Comparison of ENCODE assay signal across 14 cellular contexts in genomic region chr19:55667511-55667910, GRCh38. TPM values are rescaled to one million over a fixed set of nuclear protein-coding genes. Genes with fewer than 3 reads are reported as not detected.
DNase-seq lines count a peak whose midpoint lies in the region; FAIRE-seq and TF ChIP-seq lines count a peak whose summit lies in the region.
"Had no signal": no experiment of that assay in that cellular context is flagged by ENCODE, and none has a peak within 500 bp of the region (broad histone marks: within the 10 kb centered on the region; RNA-seq: fewer than 3 reads in every experiment).

No MANE protein-coding gene starts in this region.

- no peak overlapping the region for H3K56ac ChIP-seq in H9 (ENCODE audit: insufficient read length, low read depth, low read length)

- no peak overlapping the region for H3K4me2 ChIP-seq in H9 (ENCODE audit: insufficient read depth, insufficient read length, low read length)
- peak overlapping the region; percentile 51 for H3K4me2 ChIP-seq in PC-9

- no peak overlapping the region for H4K91ac ChIP-seq in H9 (ENCODE audit: insufficient read length, low read depth, low read length)

- no peak overlapping the region for H3K4me3 Mint-ChIP-seq in H9
- H3K4me3 Mint-ChIP-seq in CD8-positive, alpha-beta memory T cell: no peak overlapping the region

- no peak overlapping the region for H2BK20ac ChIP-seq in H9 (ENCODE audit: low read depth, low read length, poor library complexity, severe bottlenecking)

- H3T11ph ChIP-seq in H9 (ENCODE audit: low read length): no peak overlapping the region

- no peak overlapping the region for H4K5ac ChIP-seq in H9 (ENCODE audit: insufficient read length, low read depth, low read length)

- intact Hi-C loops in PC-9 (cut with micrococcal nuclease; ENCODE audit: unreplicated experiment): no loop called here

- H3K27me3 ChIP-seq in H9 (ENCODE audit: insufficient read depth, low read length) (no peaks in the 10 kb centered on the region), PC-9 (ENCODE audit: insufficient read depth, low read depth) (no peaks in the 10 kb centered on the region), small intestine (ENCODE audit: control insufficient read depth in 2 of 2, insufficient read depth in 2 of 2, low read length in 2 of 2) (no peaks in the 10 kb centered on the region)
- no peaks in the 10 kb centered on the region for H3K27me3 ChIP-seq in CD8-positive, alpha-beta memory T cell (ENCODE audit: insufficient read depth, low read length, poor library complexity, severe bottlenecking)

- no peak overlapping the region for H3K4me3 ChIP-seq in PC-9
- H3K4me3 ChIP-seq in small intestine (ENCODE audit: low read depth in 1 of 2, low read length in 2 of 2): no peak overlapping the region
- no peak overlapping the region for H3K4me3 ChIP-seq in CD8-positive, alpha-beta memory T cell (ENCODE audit: low read length)
- H3K4me3 ChIP-seq: SK-N-MC had no signal

- H3K36me3 ChIP-seq in PC-9 (ENCODE audit: low read depth) (peaks cover 54% of the 10 kb centered on the region), small intestine (ENCODE audit: control insufficient read depth in 2 of 2, insufficient read depth in 2 of 2, low read length in 2 of 2) (peaks cover 39 to 47% of the 10 kb centered on the region in 2 donors)
- peaks cover 71% of the 10 kb centered on the region for H3K36me3 ChIP-seq in CD8-positive, alpha-beta memory T cell (ENCODE audit: insufficient read depth, low read length)

- H3K27ac Mint-ChIP-seq in H9: peak overlapping the region in 2 of 3 experiments; percentile 53 to 61; a peak in 1 of 7 replicates
- H3K27ac Mint-ChIP-seq in CD8-positive, alpha-beta memory T cell: peak overlapping the region in 4 of 8 donors; percentile 23 to 79 (median 42)

- H3F3A ChIP-seq in PC-9 (ENCODE audit: insufficient read depth, low read depth): peaks cover 89% of the 10 kb centered on the region

- TF ChIP-seq CTCF in H9 (conservative IDR thresholded peaks at IDR 0.05) (no peak), PC-9 (conservative IDR thresholded peaks at IDR 0.05) (no peak)

- no peak overlapping the region for H4K8ac ChIP-seq in H9 (replicated peaks; ENCODE audit: insufficient read length, low read depth, low read length)

- H3K4me1 ChIP-seq in H9 (ENCODE audit: insufficient read depth, low read length): no peaks in the 10 kb centered on the region
- peaks cover 54% of the 10 kb centered on the region for H3K4me1 ChIP-seq in PC-9 (replicated peaks; ENCODE audit: insufficient read depth)
- peaks cover 2 to 6% of the 10 kb centered on the region in 2 donors for H3K4me1 ChIP-seq in small intestine (ENCODE audit: control insufficient read depth in 2 of 2, insufficient read depth in 1 of 2, low read depth in 1 of 2, low read length in 1 of 2)
- H3K4me1 ChIP-seq in CD8-positive, alpha-beta memory T cell (ENCODE audit: insufficient read depth, low read length): peaks cover 16% of the 10 kb centered on the region

- H3K9ac ChIP-seq in H9 (ENCODE audit: extremely low read depth, insufficient read length, low read length): no peak overlapping the region

- H3K23ac ChIP-seq in H9 (ENCODE audit: insufficient read length, low read depth, low read length): no peak overlapping the region

- no peaks in the 10 kb centered on the region for H3K23me2 ChIP-seq in H9 (ENCODE audit: insufficient read length, low read depth, low read length, poor library complexity, severe bottlenecking)

- no CpG with 5 or more reads among the region's 12 CpGs for WGBS in H9 (ENCODE audit: extremely low coverage, insufficient read length, low lambda C conversion rate)
- 21 to 71% (median 47%) methylated on average over 12 of the region's 12 CpGs for WGBS in small intestine, 3 donors

- no peak overlapping the region for H2BK15ac ChIP-seq in H9 (ENCODE audit: low read depth, low read length)

- H3K27ac ChIP-seq in H9 (ENCODE audit: insufficient read length, low read depth, low read length) (no peak overlapping the region), PC-9 (peak overlapping the region; percentile 33; the same call in 1 of the 2 replicates), epithelial cell of prostate (peak overlapping the region; percentile 16), small intestine (ENCODE audit: low read depth in 1 of 2, low read length in 1 of 2) (peak overlapping the region; percentile 46 to 73)
- H3K27ac ChIP-seq in CD8-positive, alpha-beta memory T cell (ENCODE audit: low read depth, low read length): no peak overlapping the region
- H3K27ac ChIP-seq: SK-N-MC had no signal

- CTCF ChIA-PET in PC-9 (lab: Charles Lee): interaction anchor here (0.6 to 1.3 kb wide), 2 partner anchors 8 to 13 kb away, joined by 5 to 8 read pairs; partner anchors contain the start of gene U2AF2
- CTCF ChIA-PET in CD8-positive, alpha-beta memory T cell (lab: Charles Lee): interaction anchor here (2.9 kb wide), 1 partner anchor 14 kb away, joined by 12 read pairs; the partner anchor contains the start of gene U2AF2

- peaks cover 72 to 92% (median 84%) of the 10 kb centered on the region in 3 experiments for H3K36me3 Mint-ChIP-seq in H9 (ENCODE audit: insufficient read depth in 1 of 3, low read depth in 3 of 3)
- H3K36me3 Mint-ChIP-seq in CD8-positive, alpha-beta memory T cell: peaks cover 8 to 89% (median 12%) of the 10 kb centered on the region in 3 donors

- no peak overlapping the region for H2BK12ac ChIP-seq in H9 (ENCODE audit: insufficient read length, low read depth, low read length)

- no peaks in the 10 kb centered on the region for H3K27me3 Mint-ChIP-seq in H9 (ENCODE audit: low read depth)
- peaks cover 0 to 1% of the 10 kb centered on the region in 2 donors for H3K27me3 Mint-ChIP-seq in CD8-positive, alpha-beta memory T cell

- no peaks in the 10 kb centered on the region for H3K9me3 Mint-ChIP-seq in H9
- H3K9me3 Mint-ChIP-seq in CD8-positive, alpha-beta memory T cell: no peaks in the 10 kb centered on the region

- no peak overlapping the region for H2BK5ac ChIP-seq in H9 (ENCODE audit: insufficient read length, low read length)

- no peak overlapping the region for H3K4ac ChIP-seq in H9 (ENCODE audit: low read depth, low read length)

- H2AFZ ChIP-seq in H9 (ENCODE audit: low read length) (no peak overlapping the region), PC-9 (no peak overlapping the region)

- no peak overlapping the region for H3K14ac ChIP-seq in H9 (ENCODE audit: insufficient read depth, low read length)

- H3K9me3 ChIP-seq in H9 (ENCODE audit: control insufficient read depth, low read depth, low read length) (no peaks in the 10 kb centered on the region), PC-9 (ENCODE audit: insufficient read depth, low read depth) (no peaks in the 10 kb centered on the region), small intestine (ENCODE audit: control insufficient read depth, low read depth) (no peaks in the 10 kb centered on the region)
- no peaks in the 10 kb centered on the region for H3K9me3 ChIP-seq in CD8-positive, alpha-beta memory T cell (ENCODE audit: low read length)

- no peaks in the 10 kb centered on the region for H4K20me1 ChIP-seq in H9 (ENCODE audit: control insufficient read depth, insufficient read depth, insufficient read length)
- H4K20me1 ChIP-seq in PC-9 (ENCODE audit: insufficient read depth): peaks cover 93% of the 10 kb centered on the region

- no TSS peak for BruUV-seq in PC-9 (replicated peaks; lab: Mats Ljungman, UMichigan)

- POLR2A ChIA-PET in PC-9 (lab: Charles Lee; ENCODE audit: unreplicated experiment): interaction anchor here (0.6 to 1.0 kb wide), 2 partner anchors 13 to 1219 kb away, joined by 11 to 13 read pairs; partner anchors contain the start of gene LENG8
- POLR2A ChIA-PET in CD8-positive, alpha-beta memory T cell (lab: Charles Lee): no interaction called here

- no peak for FAIRE-seq in small intestine (lab: Jason Lieb, UNC)

- H3K79me1 ChIP-seq in H9 (ENCODE audit: insufficient read depth, low read depth, low read length, poor library complexity, severe bottlenecking): no peaks in the 10 kb centered on the region

- H3K18ac ChIP-seq in H9 (ENCODE audit: insufficient read length, low read depth, low read length): no peak overlapping the region

- H3K79me2 ChIP-seq in H9 (ENCODE audit: insufficient read depth, low read length) (peaks cover 9% of the 10 kb centered on the region; the same call in 1 of the 2 replicates), PC-9 (ENCODE audit: low read depth) (peaks cover 98% of the 10 kb centered on the region)

- H3K9me2 ChIP-seq in PC-9 (ENCODE audit: insufficient read depth): no peaks in the 10 kb centered on the region

- H2BK120ac ChIP-seq in H9 (ENCODE audit: low read depth, low read length, poor library complexity, severe bottlenecking): no peak overlapping the region

- DNase-seq in H9 (no peak), PC-9 (no peak), epithelial cell of prostate (ENCODE audit: low read depth, low spot score) (no peak), small intestine (no peak), DMS53 treated with DMSO at 0.1 percent for 48 hours (lab: John Stamatoyannopoulos, UW; ENCODE audit: unreplicated experiment) (no peak), hepatic stellate cell (ENCODE audit: low spot score) (no peak)
- DNase-seq in CD8-positive, alpha-beta memory T cell: no peak
- DNase-seq: H7, KG1, NCI-H1436 treated with DMSO at 0.1 percent for 48 hours, NCI-H2081, NCI-H510A treated with DMSO at 0.1 percent for 48 hours, NCI-H82 had no signal

- peaks cover 17 to 20% of the 10 kb centered on the region in 2 experiments for H3K4me1 Mint-ChIP-seq in H9
- peaks cover 23 to 76% (median 24%) of the 10 kb centered on the region in 3 donors for H3K4me1 Mint-ChIP-seq in CD8-positive, alpha-beta memory T cell

- no peak overlapping the region for H2AK5ac ChIP-seq in H9 (ENCODE audit: insufficient read length, low read length)

RNA-seq across cellular contexts. Expression of gene EPN1, which starts 7.5 kb away (rescaled TPM):
- total RNA-seq in H9 (2021) (158 and 159 TPM in 2 replicates), PC-9 (2021) (232 and 274 TPM in 2 replicates)
- 100 to 1,000 TPM; 161 to 193 (median 175) TPM for polyA plus RNA-seq in small intestine
- total RNA-seq in CD8-positive, alpha-beta memory T cell: 10 to 100 TPM; 39.0 to 40.2 TPM
- polyA plus RNA-seq in CD8-positive, alpha-beta memory T cell: 20.2 TPM

RNA-seq across cellular contexts. Expression of gene U2AF2, which starts 12.7 kb away (rescaled TPM):
- total RNA-seq in H9 (2021): 321 and 342 TPM in 2 replicates
- total RNA-seq in PC-9 (2021): 252 and 323 TPM in 2 replicates
- 100 to 1,000 TPM in 1 of 3 donors, 10 to 100 TPM in 2; 74.0 to 142 (median 89.2) TPM for polyA plus RNA-seq in small intestine
- 100 to 1,000 TPM; 374 to 386 TPM for total RNA-seq in CD8-positive, alpha-beta memory T cell
- polyA plus RNA-seq in CD8-positive, alpha-beta memory T cell: 9.5 TPM

RNA-seq across cellular contexts. Expression of gene CCDC106, which starts 19.5 kb away (rescaled TPM):
- total RNA-seq in H9 (2021): 19.9 and 20.0 TPM in 2 replicates
- 3.2 and 6.7 TPM in 2 replicates for total RNA-seq in PC-9 (2021)
- polyA plus RNA-seq in small intestine: 1 to 10 TPM; 2.5 to 6.5 (median 4.6) TPM
- total RNA-seq in CD8-positive, alpha-beta memory T cell: 1 to 10 TPM; 2.0 to 2.2 TPM
- polyA plus RNA-seq in CD8-positive, alpha-beta memory T cell: 0.54 TPM

RNA-seq across cellular contexts. Expression of gene ZNF581, which starts 24.1 kb away (rescaled TPM):
- total RNA-seq in H9 (2021): 65.1 and 68.0 TPM in 2 replicates
- 53.5 and 81.9 TPM in 2 replicates for total RNA-seq in PC-9 (2021)
- polyA plus RNA-seq in small intestine: 10 to 100 TPM; 15.9 to 29.2 (median 17.7) TPM
- 10 to 100 TPM; 32.8 to 34.4 TPM for total RNA-seq in CD8-positive, alpha-beta memory T cell
- 23.4 TPM for polyA plus RNA-seq in CD8-positive, alpha-beta memory T cell

RNA-seq across cellular contexts. Expression of gene ZNF580, which starts 26.7 kb away (rescaled TPM):
- total RNA-seq in H9 (2021): 22.4 and 22.8 TPM in 2 replicates
- 56.6 and 64.7 TPM in 2 replicates for total RNA-seq in PC-9 (2021)
- polyA plus RNA-seq in small intestine: 10 to 100 TPM in 2 of 3 donors, 1 to 10 TPM in 1; 8.3 to 16.8 (median 16.3) TPM
- total RNA-seq in CD8-positive, alpha-beta memory T cell: 10 to 100 TPM; 39.6 to 41.3 TPM
- polyA plus RNA-seq in CD8-positive, alpha-beta memory T cell: 15.2 TPM

Comparison
In these comparisons a context has a peak if more than half of its experiments do, and no peak if none do; other contexts are left out.
1. H3K27ac ChIP-seq: peak in PC-9 (single experiment), epithelial cell of prostate (single experiment) and small intestine (2 of 2); none in H9 (single experiment) and CD8-positive, alpha-beta memory T cell (single experiment).